Comparison of ENCODE assay signal across 9 cellular contexts in genomic region chr5:37722236-37723146, GRCh38.
DNase-seq lines count a peak whose midpoint lies in the region; ATAC-seq and TF ChIP-seq lines count a peak whose summit lies in the region.
"Had no signal": no experiment of that assay in that cellular context is flagged by ENCODE, and none has a peak within 500 bp of the region (broad histone marks: within the 10 kb centered on the region; RNA-seq: fewer than 3 reads in every experiment).

No MANE protein-coding gene starts in this region.

- intact Hi-C loops in activated CD4-positive, alpha-beta T cell treated with anti-CD3 and anti-CD28 coated beads for 36 hours (cut with DNase I, micrococcal nuclease) = loop anchor here (1.0 to 10.0 kb wide), 6 partner anchors 16 to 1512 kb away; partner anchors contain the start of genes NIPBL (in 1 of the 2) and NUP155 (in 1 of the 2)
- intact Hi-C loops in left ventricle myocardium inferior (cut with micrococcal nuclease) = no loop called here

- H3K36me3 Mint-ChIP-seq in activated CD4-positive, alpha-beta T cell treated with anti-CD3 and anti-CD28 coated beads for 36 hours (ENCODE audit: low read depth) = peaks cover 43% of the 10 kb centered on the region
- H3K36me3 Mint-ChIP-seq in central memory CD8-positive, alpha-beta T cell (ENCODE audit: insufficient read depth) = peaks cover 7% of the 10 kb centered on the region
- peaks cover 53% of the 10 kb centered on the region for H3K36me3 Mint-ChIP-seq in stimulated activated memory B cell treated with anti-CD40 and anti-IgM and Interleukin-4, amounts not matched to agents 10 μg/mL and 1 μg/mL and 100 μg/mL, for 72 hours

- peak; percentile 71 for DNase-seq in activated CD4-positive, alpha-beta T cell treated with anti-CD3 and anti-CD28 coated beads for 36 hours
- no peak for DNase-seq in activated CD4-positive, alpha-beta T cell treated with anti-CD3 and anti-CD28 coated beads, Interleukin-2, amount 50 U/mL, for 1 hour
- DNase-seq in NCI-H524 treated with DMSO at 0.1 percent for 48 hours (lab: John Stamatoyannopoulos, UW) (peak; percentile 96), left ventricle myocardium inferior (no peak), substantia nigra (lab: John Stamatoyannopoulos, UW) (no peak)
- no peak for DNase-seq in central memory CD8-positive, alpha-beta T cell (ENCODE audit: low spot score in 2 of 2)

- H3K27ac ChIP-seq in left ventricle myocardium inferior (replicated peaks) = no peak overlapping the region
- no peak overlapping the region for H3K27ac ChIP-seq in substantia nigra (ENCODE audit: low read depth, low read length, poor library complexity, severe bottlenecking)

- peaks cover 38% of the 10 kb centered on the region for H3K36me3 ChIP-seq in left ventricle myocardium inferior

- peak; percentile 95 for ATAC-seq in activated CD4-positive, alpha-beta T cell treated with anti-CD3 and anti-CD28 coated beads for 36 hours
- peak; percentile 89 for ATAC-seq in HG02610 (IDR thresholded peaks at IDR 0.05; ENCODE audit: unreplicated experiment)
- peak; percentile 55 for ATAC-seq in central memory CD8-positive, alpha-beta T cell (replicated peaks; ENCODE audit: extremely low read depth, poor library complexity, severe bottlenecking)
- ATAC-seq in stimulated activated memory B cell treated with anti-CD40 and anti-IgM and Interleukin-4, amounts not matched to agents 10 μg/mL and 1 μg/mL and 100 μg/mL, for 72 hours = peak; percentile 50

- no peak overlapping the region for H3K4me3 Mint-ChIP-seq in activated CD4-positive, alpha-beta T cell treated with anti-CD3 and anti-CD28 coated beads for 36 hours
- H3K4me3 Mint-ChIP-seq in central memory CD8-positive, alpha-beta T cell = no peak overlapping the region
- no peak overlapping the region for H3K4me3 Mint-ChIP-seq in stimulated activated memory B cell treated with anti-CD40 and anti-IgM and Interleukin-4, amounts not matched to agents 10 μg/mL and 1 μg/mL and 100 μg/mL, for 72 hours
- H3K4me3 Mint-ChIP-seq: brain had no signal

- no peak overlapping the region for H3K4me3 ChIP-seq in left ventricle myocardium inferior

- peaks cover 11% of the 10 kb centered on the region for H3K4me1 ChIP-seq in left ventricle myocardium inferior

- CTCF ChIA-PET in activated CD4-positive, alpha-beta T cell treated with anti-CD3 and anti-CD28 coated beads for 36 hours (lab: Charles Lee) = interaction anchor here (0.6 to 2.2 kb wide), 10 partner anchors 10 to 309 kb away, joined by 3 to 10 read pairs (median 3); no protein-coding TSS in a partner anchor

- POLR2A ChIA-PET in activated CD4-positive, alpha-beta T cell treated with anti-CD3 and anti-CD28 coated beads for 36 hours (lab: Charles Lee) = interaction anchor here (1.1 kb wide), 1 partner anchor 15 kb away, joined by 6 read pairs; no protein-coding TSS in a partner anchor

- H3K9me3 ChIP-seq in left ventricle myocardium inferior (replicated peaks) = no peaks in the 10 kb centered on the region

- no peak for TF ChIP-seq CTCF in left ventricle myocardium inferior (IDR thresholded peaks at IDR 0.05; ENCODE audit: borderline replicate concordance)

- H3K27me3 ChIP-seq in left ventricle myocardium inferior (ENCODE audit: low read depth) = no peaks in the 10 kb centered on the region

- H3K27me3 Mint-ChIP-seq in activated CD4-positive, alpha-beta T cell treated with anti-CD3 and anti-CD28 coated beads for 36 hours = no peaks in the 10 kb centered on the region
- no peaks in the 10 kb centered on the region for H3K27me3 Mint-ChIP-seq in central memory CD8-positive, alpha-beta T cell
- H3K27me3 Mint-ChIP-seq in stimulated activated memory B cell treated with anti-CD40 and anti-IgM and Interleukin-4, amounts not matched to agents 10 μg/mL and 1 μg/mL and 100 μg/mL, for 72 hours = no peaks in the 10 kb centered on the region
- H3K27me3 Mint-ChIP-seq: brain had no signal

- no peaks in the 10 kb centered on the region for H3K9me3 Mint-ChIP-seq in activated CD4-positive, alpha-beta T cell treated with anti-CD3 and anti-CD28 coated beads for 36 hours (ENCODE audit: low read depth)
- H3K9me3 Mint-ChIP-seq in central memory CD8-positive, alpha-beta T cell = no peaks in the 10 kb centered on the region
- H3K9me3 Mint-ChIP-seq in stimulated activated memory B cell treated with anti-CD40 and anti-IgM and Interleukin-4, amounts not matched to agents 10 μg/mL and 1 μg/mL and 100 μg/mL, for 72 hours = no peaks in the 10 kb centered on the region
- H3K9me3 Mint-ChIP-seq: brain had no signal

- H3K27ac Mint-ChIP-seq in activated CD4-positive, alpha-beta T cell treated with anti-CD3 and anti-CD28 coated beads for 36 hours = peak overlapping the region; percentile 48
- no peak overlapping the region for H3K27ac Mint-ChIP-seq in central memory CD8-positive, alpha-beta T cell (ENCODE audit: low read depth)
- H3K27ac Mint-ChIP-seq in stimulated activated memory B cell treated with anti-CD40 and anti-IgM and Interleukin-4, amounts not matched to agents 10 μg/mL and 1 μg/mL and 100 μg/mL, for 72 hours = no peak overlapping the region

- peaks cover 34% of the 10 kb centered on the region for H3K4me1 Mint-ChIP-seq in activated CD4-positive, alpha-beta T cell treated with anti-CD3 and anti-CD28 coated beads for 36 hours
- peaks cover 15% of the 10 kb centered on the region for H3K4me1 Mint-ChIP-seq in central memory CD8-positive, alpha-beta T cell
- peaks cover 4% of the 10 kb centered on the region for H3K4me1 Mint-ChIP-seq in stimulated activated memory B cell treated with anti-CD40 and anti-IgM and Interleukin-4, amounts not matched to agents 10 μg/mL and 1 μg/mL and 100 μg/mL, for 72 hours

Comparison
In these comparisons a context has a peak if more than half of its experiments do, and no peak if none do; other contexts are left out.
1. DNase-seq: peak in activated CD4-positive, alpha-beta T cell treated with anti-CD3 and anti-CD28 coated beads for 36 hours (single experiment) and NCI-H524 treated with DMSO at 0.1 percent for 48 hours (single experiment); none in activated CD4-positive, alpha-beta T cell treated with anti-CD3 and anti-CD28 coated beads, Interleukin-2, amount 50 U/mL, for 1 hour (single experiment), central memory CD8-positive, alpha-beta T cell (0 of 2), left ventricle myocardium inferior (single experiment) and substantia nigra (0 of 49).
2. Peak in every context shown above with its lines, with median percentiles within 50 percentile points of each other: ATAC-seq.